In genomic region chr7:159191236-159191635, GRCh38 we compare ENCODE assay signal across 24 cellular contexts. TPM values are rescaled to one million over a fixed set of nuclear protein-coding genes. Genes with fewer than 3 reads are reported as not detected.
DNase-seq lines count a peak whose midpoint lies in the region; ATAC-seq and TF ChIP-seq lines count a peak whose summit lies in the region.
"Had no signal": no experiment of that assay in that cellular context is flagged by ENCODE, and none has a peak within 500 bp of the region (broad histone marks: within the 10 kb centered on the region; RNA-seq: fewer than 3 reads in every experiment).

No MANE protein-coding gene starts in this region.

- H3K9ac ChIP-seq in Karpas-422 (ENCODE audit: low read length) (peak overlapping the region; percentile 12; the same call in 1 of the 2 replicates), SK-N-MC (ENCODE audit: insufficient read length) (no peak overlapping the region)
- H3K9ac ChIP-seq: KMS-11 had no signal

- no peaks in the 10 kb centered on the region for H3K79me2 ChIP-seq in Karpas-422 (ENCODE audit: low read length)

- H3K4me2 ChIP-seq in Karpas-422 (ENCODE audit: low read depth, low read length, poor library complexity, severe bottlenecking): peak overlapping the region; percentile 42
- H3K4me2 ChIP-seq: KMS-11 had no signal

- H3K9me2 ChIP-seq in Karpas-422 (replicated peaks; ENCODE audit: insufficient read depth, low read length): no peaks in the 10 kb centered on the region

- no peak overlapping the region for H2AFZ ChIP-seq in Karpas-422 (ENCODE audit: low read length)

- H3K9me3 ChIP-seq in Karpas-422 (ENCODE audit: low read length): no peaks in the 10 kb centered on the region
- no peaks in the 10 kb centered on the region for H3K9me3 ChIP-seq in SK-N-MC (ENCODE audit: low read depth, low read length)
- H3K9me3 ChIP-seq: Caco-2, HAP-1 had no signal

- H3K36me3 ChIP-seq in Karpas-422 (ENCODE audit: insufficient read depth, low read length) (no peaks in the 10 kb centered on the region), SK-N-MC (ENCODE audit: insufficient read depth, low read length) (no peaks in the 10 kb centered on the region)
- H3K36me3 ChIP-seq: HAP-1 had no signal

- no peaks in the 10 kb centered on the region for H4K20me1 ChIP-seq in Karpas-422 (ENCODE audit: insufficient read depth, low read depth, low read length)

- H3K27me3 ChIP-seq in Karpas-422 (ENCODE audit: low read length): no peaks in the 10 kb centered on the region

- no peak for TF ChIP-seq CTCF in GM13976 (IDR thresholded peaks at IDR 0.05; ENCODE audit: borderline replicate concordance, control extremely low read depth, extremely low read depth, insufficient read depth, missing control alignments)

- no peak for ATAC-seq in HG03159 (IDR thresholded peaks at IDR 0.05; ENCODE audit: unreplicated experiment)
- ATAC-seq: CD8-positive, alpha-beta T cell; GM12878 had no signal

- peaks cover 17% of the 10 kb centered on the region for H3K4me1 ChIP-seq in Karpas-422 (ENCODE audit: low read length)
- H3K4me1 ChIP-seq: Caco-2, HAP-1 had no signal

- peak; percentile 60 for DNase-seq in NCI-H82 (lab: John Stamatoyannopoulos, UW)
- DNase-seq in NCI-H82 treated with DMSO at 0.1 percent for 48 hours (lab: John Stamatoyannopoulos, UW; ENCODE audit: unreplicated experiment): no peak
- peak; percentile 59 for DNase-seq in Karpas-422
- DNase-seq in SK-N-MC (ENCODE audit: low read depth, low spot score): no peak
- DNase-seq in activated CD4-positive, CD25-positive, alpha-beta regulatory T cell (lab: John Stamatoyannopoulos, UW): no peak
- no peak for DNase-seq in GM13976 (ENCODE audit: low spot score)
- DNase-seq: 8988T; Caco-2; CD8-positive, alpha-beta T cell; EL; GDM1; GOT3; HFFc6; IMR-90; NCI-H1048; NCI-H1694; NCI-H2029 treated with DMSO at 0.1 percent for 48 hours; RPMI8226; SHP77 had no signal

- H3K27ac ChIP-seq in Karpas-422 (ENCODE audit: low read length) (no peak overlapping the region), SK-N-MC (no peak overlapping the region)
- H3K27ac ChIP-seq: C4-2B, KMS-11 had no signal

- H3K4me3 ChIP-seq in Karpas-422 (ENCODE audit: low read length) (no peak overlapping the region; the same call in 1 of the 2 replicates), SK-N-MC (0 out of 2 replicates have a peak overlapping the region, but pooled peaks have one; percentile 6)
- H3K4me3 ChIP-seq: GM12878, HAP-1 had no signal

- in situ Hi-C loops in GM13976 (cut with MboI; ENCODE audit: low sequenced_read_pairs, unreplicated experiment): no loop called here

RNA-seq across cellular contexts. Expression of gene VIPR2, which starts 46.6 kb away (rescaled TPM):
- total RNA-seq in Karpas-422 (2014; rRNA removed; shearing (Covaris generic); ENCODE audit: low replicate concordance): not detected in 2 replicates
- total RNA-seq: Caco-2, GM12878, HFFc6, IMR-90 had no signal

Comparison
In these comparisons a context has a peak if more than half of its experiments do, and no peak if none do; other contexts are left out.
1. DNase-seq: peak in NCI-H82 (single experiment) and Karpas-422 (single experiment); none in NCI-H82 treated with DMSO at 0.1 percent for 48 hours (single experiment), SK-N-MC (single experiment), activated CD4-positive, CD25-positive, alpha-beta regulatory T cell (0 of 4) and GM13976 (single experiment).